ENCODE assay signal across 8 cellular contexts in genomic region chr2:219570194-219570923, GRCh38. TPM values are rescaled to one million over a fixed set of nuclear protein-coding genes. Genes with fewer than 3 reads are reported as not detected.
A peak's percentile ranks its signal among the peaks of the same experiment; 100 is the strongest.
DNase-seq lines count a peak whose midpoint lies in the region; ATAC-seq and TF ChIP-seq lines count a peak whose summit lies in the region.

No MANE protein-coding gene starts in this region.

- peak; percentile 43 for ATAC-seq in body of pancreas
- no peak for ATAC-seq in HG03175 (IDR thresholded peaks at IDR 0.05; ENCODE audit: unreplicated experiment)

- DNase-seq in AG08395 (ENCODE audit: low spot score) = peak; percentile 72
- no peak for DNase-seq in HL-60 (ENCODE audit: low read depth in 1 of 2, low spot score in 1 of 2)
- peak; percentile 39 to 54 (median 48) for DNase-seq in body of pancreas
- no peak for DNase-seq in spleen
- DNase-seq in RPMI8226 = no peak
- DNase-seq in NCI-H1694 (lab: John Stamatoyannopoulos, UW) = no peak

- H3K27me3 ChIP-seq in HL-60 (ENCODE audit: insufficient read depth, poor library complexity, severe bottlenecking) (peaks cover 9% of the 10 kb centered on the region), body of pancreas (no peaks in the 10 kb centered on the region), spleen (replicated peaks in 1 of 7) (peaks cover 0 to 65% (median 21%) of the 10 kb centered on the region in 7 donors)

- no peaks in the 10 kb centered on the region for H3K9me3 ChIP-seq in body of pancreas
- peaks cover 3% of the 10 kb centered on the region for H3K9me3 ChIP-seq in iPS-18c (ENCODE audit: control insufficient read depth, insufficient read depth, low read length)
- no peaks in the 10 kb centered on the region for H3K9me3 ChIP-seq in spleen

- peaks cover 22% of the 10 kb centered on the region for H3K4me1 ChIP-seq in body of pancreas
- peaks cover 0 to 22% (median 20%) of the 10 kb centered on the region in 6 donors for H3K4me1 ChIP-seq in spleen

- H3K27ac ChIP-seq in HL-60 (replicated peaks) (no peak overlapping the region), body of pancreas (peak overlapping the region; percentile 65 to 91 (median 86)), spleen (peak overlapping the region in 7 of 8 donors; percentile 38 to 80 (median 75))

- 13 to 53% methylated on average over 14 to 64 of the region's 95 CpGs for WGBS in body of pancreas, 2 donors
- WGBS in spleen, 5 donors = 19 to 54% (median 23%) methylated on average over 41 to 95 of the region's 95 CpGs

- H3K4me3 ChIP-seq in HL-60 (replicated peaks; ENCODE audit: insufficient read depth, low read length) = peak overlapping the region; percentile 25
- H3K4me3 ChIP-seq in body of pancreas = peak overlapping the region in 1 of 2 donors; percentile 39
- H3K4me3 ChIP-seq in iPS-18c (ENCODE audit: insufficient read depth, low read depth, low read length) = peak overlapping the region; percentile 58
- H3K4me3 ChIP-seq in spleen = peak overlapping the region; percentile 46 to 78 (median 54)

- peak; percentile 49 to 57 (median 50) for TF ChIP-seq POLR2A in body of pancreas (IDR thresholded peaks at IDR 0.05)
- TF ChIP-seq POLR2A in spleen (IDR thresholded peaks at IDR 0.05) = no peak

- intact Hi-C loops in body of pancreas (cut with DNase I) (no loop called here), spleen (cut with DNase I; ENCODE audit: low total_unique reads) (no loop called here)

- TF ChIP-seq CTCF in HL-60 (IDR thresholded peaks at IDR 0.05; ENCODE audit: insufficient read depth, low read length) (no peak), body of pancreas (IDR thresholded peaks at IDR 0.05) (no peak), spleen (IDR thresholded peaks at IDR 0.05 in 8 of 11, conservative IDR thresholded peaks at IDR 0.05 in 3 of 11) (no peak)

- H3K36me3 ChIP-seq in body of pancreas (replicated peaks in 1 of 2; ENCODE audit: insufficient read depth in 1 of 2, low read depth in 2 of 2) (no peaks in the 10 kb centered on the region), spleen (peaks cover 0 to 12% (median 0%) of the 10 kb centered on the region in 6 donors)

RNA-seq across cellular contexts. Expression of gene OBSL1, which starts 1.0 kb away (rescaled TPM):
- total RNA-seq in body of pancreas (100 to 1,000 TPM; 119 to 185 TPM), spleen (10 to 100 TPM; 26.7 to 51.6 (median 31.1) TPM)
- 10 to 100 TPM; 15.9 to 32.0 (median 27.6) TPM for polyA plus RNA-seq in spleen

RNA-seq across cellular contexts. Expression of gene INHA, which starts 1.8 kb away (rescaled TPM):
- total RNA-seq in body of pancreas (1 to 10 TPM in 1 of 2 donors, under 1 TPM in 1; 0.66 to 1.6 TPM), spleen (under 1 TPM in 1 of 7 donors, not detected in 6; 0.46 TPM)
- under 1 TPM; 0.08 to 0.46 (median 0.16) TPM for polyA plus RNA-seq in spleen

RNA-seq across cellular contexts. Expression of gene TMEM198, which starts 26.5 kb away (rescaled TPM):
- total RNA-seq in body of pancreas (1 to 10 TPM; 3.3 to 5.7 TPM), spleen (1 to 10 TPM in 5 of 7 donors, under 1 TPM in 2; 0.39 to 2.8 (median 1.1) TPM)
- polyA plus RNA-seq in spleen = 1 to 10 TPM; 1.1 to 2.1 (median 1.5) TPM

RNA-seq across cellular contexts. Expression of gene CHPF, which starts 26.8 kb away (rescaled TPM):
- total RNA-seq in body of pancreas = 100 to 1,000 TPM; 115 to 232 TPM
- 10 to 100 TPM in 6 of 7 donors, 1 to 10 TPM in 1; 8.9 to 26.2 (median 15.4) TPM for total RNA-seq in spleen
- 1 to 10 TPM; 2.8 to 8.9 (median 4.8) TPM for polyA plus RNA-seq in spleen

RNA-seq across cellular contexts. Expression of gene STK11IP, which starts 27.3 kb away (rescaled TPM):
- total RNA-seq in body of pancreas (10 to 100 TPM in 1 of 2 donors, 1 to 10 TPM in 1; 9.6 to 18.1 TPM), spleen (10 to 100 TPM; 25.8 to 57.0 (median 35.9) TPM)
- polyA plus RNA-seq in spleen = 10 to 100 TPM; 15.8 to 40.8 (median 40.3) TPM

Comparison
In these comparisons a context has a peak if more than half of its experiments do, and no peak if none do; other contexts are left out.
1. DNase-seq: peak in AG08395 (single experiment) and body of pancreas (4 of 4); none in HL-60 (0 of 2), spleen (single experiment), RPMI8226 (single experiment) and NCI-H1694 (single experiment).
2. POLR2A ChIP-seq: peak in body of pancreas (3 of 3); none in spleen (0 of 3).